In the genomic region with DNA sequence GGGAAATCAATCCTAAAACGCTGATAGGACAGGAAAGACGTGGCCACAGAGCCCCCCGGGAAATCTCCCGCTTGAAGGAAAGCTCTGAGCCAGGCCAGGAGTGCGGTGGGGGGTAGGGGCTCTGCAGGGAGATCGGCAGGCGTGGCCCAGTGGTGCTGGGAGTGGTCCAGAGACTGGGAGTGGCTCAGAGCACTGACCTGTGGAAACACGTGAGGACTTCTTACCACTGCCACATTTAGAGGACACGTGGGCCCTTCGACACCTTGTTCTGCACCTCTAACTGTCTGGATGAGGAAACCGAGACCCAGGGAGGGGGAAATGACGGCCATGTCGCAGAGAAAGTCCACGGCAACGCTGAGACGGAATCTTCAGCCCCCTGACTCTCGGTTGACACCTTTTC, we compare ENCODE assay signal across 1 cellular context.
TF ChIP-seq lines count a peak whose summit lies in the region.

No MANE protein-coding gene starts in this region.

TF ChIP-seq in K562, 482 proteins besides CTCF, POLR2A, EP300 and RAD21 (continued from another document):
- TF ChIP-seq BHLHE40 (IDR thresholded peaks at IDR 0.05; ENCODE audit: low read length) = peak; percentile 13; the same call in 1 of the 2 replicates
- TF ChIP-seq L3MBTL2 (IDR thresholded peaks at IDR 0.05) = 0 out of 2 replicates have a peak, but pooled peaks have one; percentile 14
- TF ChIP-seq, protein P1, sequence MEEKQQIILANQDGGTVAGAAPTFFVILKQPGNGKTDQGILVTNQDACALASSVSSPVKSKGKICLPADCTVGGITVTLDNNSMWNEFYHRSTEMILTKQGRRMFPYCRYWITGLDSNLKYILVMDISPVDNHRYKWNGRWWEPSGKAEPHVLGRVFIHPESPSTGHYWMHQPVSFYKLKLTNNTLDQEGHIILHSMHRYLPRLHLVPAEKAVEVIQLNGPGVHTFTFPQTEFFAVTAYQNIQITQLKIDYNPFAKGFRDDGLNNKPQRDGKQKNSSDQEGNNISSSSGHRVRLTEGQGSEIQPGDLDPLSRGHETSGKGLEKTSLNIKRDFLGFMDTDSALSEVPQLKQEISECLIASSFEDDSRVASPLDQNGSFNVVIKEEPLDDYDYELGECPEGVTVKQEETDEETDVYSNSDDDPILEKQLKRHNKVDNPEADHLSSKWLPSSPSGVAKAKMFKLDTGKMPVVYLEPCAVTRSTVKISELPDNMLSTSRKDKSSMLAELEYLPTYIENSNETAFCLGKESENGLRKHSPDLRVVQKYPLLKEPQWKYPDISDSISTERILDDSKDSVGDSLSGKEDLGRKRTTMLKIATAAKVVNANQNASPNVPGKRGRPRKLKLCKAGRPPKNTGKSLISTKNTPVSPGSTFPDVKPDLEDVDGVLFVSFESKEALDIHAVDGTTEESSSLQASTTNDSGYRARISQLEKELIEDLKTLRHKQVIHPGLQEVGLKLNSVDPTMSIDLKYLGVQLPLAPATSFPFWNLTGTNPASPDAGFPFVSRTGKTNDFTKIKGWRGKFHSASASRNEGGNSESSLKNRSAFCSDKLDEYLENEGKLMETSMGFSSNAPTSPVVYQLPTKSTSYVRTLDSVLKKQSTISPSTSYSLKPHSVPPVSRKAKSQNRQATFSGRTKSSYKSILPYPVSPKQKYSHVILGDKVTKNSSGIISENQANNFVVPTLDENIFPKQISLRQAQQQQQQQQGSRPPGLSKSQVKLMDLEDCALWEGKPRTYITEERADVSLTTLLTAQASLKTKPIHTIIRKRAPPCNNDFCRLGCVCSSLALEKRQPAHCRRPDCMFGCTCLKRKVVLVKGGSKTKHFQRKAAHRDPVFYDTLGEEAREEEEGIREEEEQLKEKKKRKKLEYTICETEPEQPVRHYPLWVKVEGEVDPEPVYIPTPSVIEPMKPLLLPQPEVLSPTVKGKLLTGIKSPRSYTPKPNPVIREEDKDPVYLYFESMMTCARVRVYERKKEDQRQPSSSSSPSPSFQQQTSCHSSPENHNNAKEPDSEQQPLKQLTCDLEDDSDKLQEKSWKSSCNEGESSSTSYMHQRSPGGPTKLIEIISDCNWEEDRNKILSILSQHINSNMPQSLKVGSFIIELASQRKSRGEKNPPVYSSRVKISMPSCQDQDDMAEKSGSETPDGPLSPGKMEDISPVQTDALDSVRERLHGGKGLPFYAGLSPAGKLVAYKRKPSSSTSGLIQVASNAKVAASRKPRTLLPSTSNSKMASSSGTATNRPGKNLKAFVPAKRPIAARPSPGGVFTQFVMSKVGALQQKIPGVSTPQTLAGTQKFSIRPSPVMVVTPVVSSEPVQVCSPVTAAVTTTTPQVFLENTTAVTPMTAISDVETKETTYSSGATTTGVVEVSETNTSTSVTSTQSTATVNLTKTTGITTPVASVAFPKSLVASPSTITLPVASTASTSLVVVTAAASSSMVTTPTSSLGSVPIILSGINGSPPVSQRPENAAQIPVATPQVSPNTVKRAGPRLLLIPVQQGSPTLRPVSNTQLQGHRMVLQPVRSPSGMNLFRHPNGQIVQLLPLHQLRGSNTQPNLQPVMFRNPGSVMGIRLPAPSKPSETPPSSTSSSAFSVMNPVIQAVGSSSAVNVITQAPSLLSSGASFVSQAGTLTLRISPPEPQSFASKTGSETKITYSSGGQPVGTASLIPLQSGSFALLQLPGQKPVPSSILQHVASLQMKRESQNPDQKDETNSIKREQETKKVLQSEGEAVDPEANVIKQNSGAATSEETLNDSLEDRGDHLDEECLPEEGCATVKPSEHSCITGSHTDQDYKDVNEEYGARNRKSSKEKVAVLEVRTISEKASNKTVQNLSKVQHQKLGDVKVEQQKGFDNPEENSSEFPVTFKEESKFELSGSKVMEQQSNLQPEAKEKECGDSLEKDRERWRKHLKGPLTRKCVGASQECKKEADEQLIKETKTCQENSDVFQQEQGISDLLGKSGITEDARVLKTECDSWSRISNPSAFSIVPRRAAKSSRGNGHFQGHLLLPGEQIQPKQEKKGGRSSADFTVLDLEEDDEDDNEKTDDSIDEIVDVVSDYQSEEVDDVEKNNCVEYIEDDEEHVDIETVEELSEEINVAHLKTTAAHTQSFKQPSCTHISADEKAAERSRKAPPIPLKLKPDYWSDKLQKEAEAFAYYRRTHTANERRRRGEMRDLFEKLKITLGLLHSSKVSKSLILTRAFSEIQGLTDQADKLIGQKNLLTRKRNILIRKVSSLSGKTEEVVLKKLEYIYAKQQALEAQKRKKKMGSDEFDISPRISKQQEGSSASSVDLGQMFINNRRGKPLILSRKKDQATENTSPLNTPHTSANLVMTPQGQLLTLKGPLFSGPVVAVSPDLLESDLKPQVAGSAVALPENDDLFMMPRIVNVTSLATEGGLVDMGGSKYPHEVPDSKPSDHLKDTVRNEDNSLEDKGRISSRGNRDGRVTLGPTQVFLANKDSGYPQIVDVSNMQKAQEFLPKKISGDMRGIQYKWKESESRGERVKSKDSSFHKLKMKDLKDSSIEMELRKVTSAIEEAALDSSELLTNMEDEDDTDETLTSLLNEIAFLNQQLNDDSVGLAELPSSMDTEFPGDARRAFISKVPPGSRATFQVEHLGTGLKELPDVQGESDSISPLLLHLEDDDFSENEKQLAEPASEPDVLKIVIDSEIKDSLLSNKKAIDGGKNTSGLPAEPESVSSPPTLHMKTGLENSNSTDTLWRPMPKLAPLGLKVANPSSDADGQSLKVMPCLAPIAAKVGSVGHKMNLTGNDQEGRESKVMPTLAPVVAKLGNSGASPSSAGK (IDR thresholded peaks at IDR 0.05) = 0 out of 2 replicates have a peak, but pooled peaks have one; percentile 24
